In the genomic region with DNA sequence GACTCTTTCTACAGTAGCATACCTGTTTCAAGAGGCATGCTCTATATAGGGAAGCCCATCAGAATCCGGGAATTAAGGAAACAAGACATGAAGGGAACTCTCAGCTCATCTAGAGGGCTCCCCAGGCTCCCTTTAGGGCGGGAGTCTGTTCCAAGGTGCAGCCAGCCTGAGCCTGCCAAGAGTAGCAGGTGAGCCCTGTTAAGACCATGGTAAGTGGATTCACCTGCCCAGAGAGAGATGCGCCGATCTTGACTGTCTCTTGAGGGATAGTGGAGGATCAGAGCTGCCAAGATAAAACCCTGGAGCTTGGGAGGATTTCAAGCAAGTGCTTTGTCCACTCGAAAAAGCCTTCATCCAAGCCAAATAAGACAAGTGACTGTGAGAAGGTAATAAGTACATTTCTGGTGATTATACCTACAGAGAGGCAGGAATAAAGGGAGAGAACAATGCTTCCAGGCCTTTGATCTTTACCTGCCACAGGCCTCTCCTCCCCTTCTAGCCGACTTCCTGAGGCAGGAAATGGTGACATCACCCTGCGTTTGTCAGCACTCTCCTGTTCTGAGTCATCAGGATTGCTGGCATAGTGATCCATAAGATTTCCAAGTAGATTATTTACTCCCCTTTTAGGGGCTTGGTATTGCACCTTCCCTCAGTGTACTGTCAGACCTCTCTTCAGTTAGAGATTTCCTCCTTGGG, we compare ENCODE assay signal across 9 cellular contexts. TPM values are rescaled to one million over a fixed set of nuclear protein-coding genes. Genes with fewer than 3 reads are reported as not detected.
DNase-seq lines count a peak whose midpoint lies in the region.
"Had no signal": no experiment of that assay in that cellular context is flagged by ENCODE, and none has a peak within 500 bp of the region (broad histone marks: within the 10 kb centered on the region; RNA-seq: fewer than 3 reads in every experiment).

No MANE protein-coding gene starts in this region.

- no peaks in the 10 kb centered on the region for H3K27me3 ChIP-seq in mesenchymal stem cell (ENCODE audit: control insufficient read depth in 1 of 2, insufficient read depth in 1 of 2, low read length in 2 of 2)
- H3K27me3 ChIP-seq: BLaER1 had no signal

- H2BK12ac ChIP-seq in mesenchymal stem cell (ENCODE audit: low read length in 2 of 2), result peak overlapping the region; percentile 8 to 20

- peaks cover 11% of the 10 kb centered on the region for H3K9me3 ChIP-seq in KOPT-K1 (ENCODE audit: insufficient read depth, low read length, poor library complexity, severe bottlenecking)
- peaks cover 13% of the 10 kb centered on the region for H3K9me3 ChIP-seq in mesenchymal stem cell (ENCODE audit: control insufficient read depth, low read length)

- no peaks in the 10 kb centered on the region for H3K4me1 ChIP-seq in mesenchymal stem cell (ENCODE audit: control insufficient read depth, insufficient read depth, low read depth, low read length)
- H3K4me1 ChIP-seq: BLaER1 had no signal

- H4K91ac ChIP-seq in mesenchymal stem cell (ENCODE audit: low read length), result peak overlapping the region; percentile 44

- no peak overlapping the region for H3K4ac ChIP-seq in mesenchymal stem cell (ENCODE audit: low read depth in 1 of 2, low read length in 2 of 2)

- no peak overlapping the region for H2BK15ac ChIP-seq in mesenchymal stem cell (ENCODE audit: low read depth, poor library complexity, severe bottlenecking)

- H4K8ac ChIP-seq in mesenchymal stem cell (ENCODE audit: low read length), result peak overlapping the region; percentile 8

- H3K23ac ChIP-seq in mesenchymal stem cell (ENCODE audit: low read length in 2 of 2), result no peak overlapping the region

- H2AFZ ChIP-seq in mesenchymal stem cell (ENCODE audit: low read depth, low read length), result no peak overlapping the region

- no peak overlapping the region for H3K4me3 ChIP-seq in mesenchymal stem cell (ENCODE audit: insufficient read depth in 1 of 2, low read depth in 1 of 2, low read length in 2 of 2)
- H3K4me3 ChIP-seq: BLaER1 had no signal

- H3K79me1 ChIP-seq in mesenchymal stem cell (replicated peaks; ENCODE audit: low read length, poor library complexity, severe bottlenecking), result no peaks in the 10 kb centered on the region

- H2BK5ac ChIP-seq in mesenchymal stem cell (ENCODE audit: low read depth, low read length, poor library complexity, severe bottlenecking), result peak overlapping the region; percentile 48

- H3K18ac ChIP-seq in mesenchymal stem cell (ENCODE audit: low read depth in 1 of 2, low read length in 2 of 2), result peak overlapping the region; percentile 14 to 61

- H3K27ac ChIP-seq in KOPT-K1 (ENCODE audit: low read depth, low read length, poor library complexity, severe bottlenecking), result peak overlapping the region; percentile 34
- H3K27ac ChIP-seq in mesenchymal stem cell (ENCODE audit: low read length, poor library complexity, severe bottlenecking), result peak overlapping the region; percentile 63
- H3K27ac ChIP-seq: BLaER1 had no signal

- H2BK120ac ChIP-seq in mesenchymal stem cell (ENCODE audit: low read depth, low read length), result peak overlapping the region; percentile 9

- H3K4me2 ChIP-seq in mesenchymal stem cell (ENCODE audit: low read length, poor library complexity, severe bottlenecking), result no peak overlapping the region
- H3K4me2 ChIP-seq: BLaER1 had no signal

- H3K36me3 ChIP-seq in KOPT-K1 (ENCODE audit: insufficient read depth, low read length) (no peaks in the 10 kb centered on the region), mesenchymal stem cell (ENCODE audit: control insufficient read depth in 1 of 2, insufficient read depth in 2 of 2, low read depth in 1 of 2, low read length in 2 of 2) (no peaks in the 10 kb centered on the region)
- H3K36me3 ChIP-seq: BLaER1 had no signal

- 63% methylated on average over 6 of the region's 7 CpGs for WGBS in mesenchymal stem cell

- H2AK5ac ChIP-seq in mesenchymal stem cell (ENCODE audit: low read length, severe bottlenecking), result peak overlapping the region; percentile 28

- H3K14ac ChIP-seq in mesenchymal stem cell (ENCODE audit: low read length in 2 of 2), result no peak overlapping the region

- DNase-seq in NCI-H2107 treated with DMSO at 0.1 percent for 48 hours (lab: John Stamatoyannopoulos, UW; ENCODE audit: unreplicated experiment) (peak; percentile 3), NCI-H2107 (lab: John Stamatoyannopoulos, UW) (no peak), amniotic stem cell (lab: John Stamatoyannopoulos, UW) (peak; percentile 15), mesenchymal stem cell (peak; percentile 83), activated T-cell treated with anti-CD3 and anti-CD28 coated beads for 4 hours (no peak), GM19240 (ENCODE audit: insufficient read length, low spot score) (no peak)
- no peak for DNase-seq in activated effector memory CD4-positive, alpha-beta T cell treated with anti-CD3 and anti-CD28 coated beads, Interleukin-2, amount 50 U/mL, for 16 hours

- H3K9ac ChIP-seq in mesenchymal stem cell (ENCODE audit: low read length), result no peak overlapping the region
- H3K9ac ChIP-seq: BLaER1 had no signal

RNA-seq across cellular contexts. Expression of gene KLF5, which starts 31.5 kb away (rescaled TPM):
- polyA plus RNA-seq in mesenchymal stem cell (2013, experiment 1 of 2), result 5.2 TPM
- 6.0 TPM for polyA plus RNA-seq in mesenchymal stem cell (2013, experiment 2 of 2)

Comparison
In these comparisons a context has a peak if more than half of its experiments do, and no peak if none do; other contexts are left out.
1. DNase-seq: peak in NCI-H2107 treated with DMSO at 0.1 percent for 48 hours (single experiment), amniotic stem cell (single experiment) and mesenchymal stem cell (single experiment); none in NCI-H2107 (single experiment), activated effector memory CD4-positive, alpha-beta T cell treated with anti-CD3 and anti-CD28 coated beads, Interleukin-2, amount 50 U/mL, for 16 hours (single experiment), activated T-cell treated with anti-CD3 and anti-CD28 coated beads for 4 hours (single experiment) and GM19240 (single experiment).